ENCODE assay signal across 7 cellular contexts in genomic region chr15:31669158-31669908, GRCh38.
DNase-seq lines count a peak whose midpoint lies in the region; ATAC-seq and TF ChIP-seq lines count a peak whose summit lies in the region.
"Not testable (repeated sequence)": the region's sequence is repeated elsewhere in the genome, so short reads cannot be mapped to it uniquely, and the experiment has no call there.

No MANE protein-coding gene starts in this region.

- not testable (repeated sequence) for H2BK15ac ChIP-seq in H9 (ENCODE audit: low read depth, low read length)

- H3K23me2 ChIP-seq in H9 (ENCODE audit: insufficient read length, low read depth, low read length, poor library complexity, severe bottlenecking): not testable (repeated sequence)

- not testable (repeated sequence) for H2BK5ac ChIP-seq in H9 (ENCODE audit: insufficient read length, low read length)

- TF ChIP-seq CTCF in H9 (conservative IDR thresholded peaks at IDR 0.05); colonic mucosa (IDR thresholded peaks at IDR 0.05); mucosa of descending colon (IDR thresholded peaks at IDR 0.05); transverse colon (IDR thresholded peaks at IDR 0.05): not testable (repeated sequence)

- H3K4me1 Mint-ChIP-seq in H9: peaks cover 11 to 12% of the 10 kb centered on the region in 2 experiments

- H4K91ac ChIP-seq in H9 (ENCODE audit: insufficient read length, low read depth, low read length): not testable (repeated sequence)

- H3K36me3 ChIP-seq in colonic mucosa; mucosa of descending colon (ENCODE audit: low read depth); transverse colon: not testable (repeated sequence)

- not testable (repeated sequence) for H3K4me1 ChIP-seq in H9 (ENCODE audit: insufficient read depth, low read length); colonic mucosa; mucosa of descending colon (ENCODE audit: low read depth); transverse colon

- not testable (repeated sequence) for H3K27ac ChIP-seq in H9 (ENCODE audit: insufficient read length, low read depth, low read length); colonic mucosa
- peak overlapping the region; percentile 41 to 66 (median 52) for H3K27ac ChIP-seq in transverse colon

- H2BK20ac ChIP-seq in H9 (ENCODE audit: low read depth, low read length, poor library complexity, severe bottlenecking): not testable (repeated sequence)

- H3K56ac ChIP-seq in H9 (ENCODE audit: insufficient read length, low read depth, low read length): not testable (repeated sequence)

- not testable (repeated sequence) for H3K14ac ChIP-seq in H9 (ENCODE audit: insufficient read depth, low read length)

- H2BK12ac ChIP-seq in H9 (ENCODE audit: insufficient read length, low read depth, low read length): not testable (repeated sequence)

- no CpG with 5 or more reads among the region's 11 CpGs for WGBS in H9 (ENCODE audit: extremely low coverage, insufficient read length, low lambda C conversion rate)
- 54 to 80% methylated on average over 1 to 11 of the region's 11 CpGs for WGBS in transverse colon (ENCODE audit: low coverage in 1 of 2), 2 donors

- not testable (repeated sequence) for H3K4ac ChIP-seq in H9 (ENCODE audit: low read depth, low read length)

- TF ChIP-seq EP300 in transverse colon (IDR thresholded peaks at IDR 0.05; ENCODE audit: low read depth): not testable (repeated sequence)

- not testable (repeated sequence) for H3T11ph ChIP-seq in H9 (ENCODE audit: low read length)

- H3K9ac ChIP-seq in H9 (ENCODE audit: extremely low read depth, insufficient read length, low read length); colonic mucosa (ENCODE audit: low read depth in 2 of 2, low read length in 2 of 2): not testable (repeated sequence)

- H3K4me3 Mint-ChIP-seq in H9: not testable (repeated sequence)

- H2AFZ ChIP-seq in H9 (ENCODE audit: low read length): not testable (repeated sequence)

- H3K79me1 ChIP-seq in H9 (ENCODE audit: insufficient read depth, low read depth, low read length, poor library complexity, severe bottlenecking): not testable (repeated sequence)

- H4K5ac ChIP-seq in H9 (ENCODE audit: insufficient read length, low read depth, low read length): not testable (repeated sequence)

- H2AK5ac ChIP-seq in H9 (ENCODE audit: insufficient read length, low read length): not testable (repeated sequence)

- ATAC-seq in left colon (peak; percentile 90), mucosa of descending colon (peak; percentile 95)

- not testable (repeated sequence) for H3K23ac ChIP-seq in H9 (ENCODE audit: insufficient read length, low read depth, low read length)

- H3K36me3 Mint-ChIP-seq in H9 (ENCODE audit: insufficient read depth in 1 of 3, low read depth in 3 of 3): peaks cover 0 to 10% (median 2%) of the 10 kb centered on the region in 3 experiments; a peak in 4 of 7 replicates

- not testable (repeated sequence) for H3K9me3 Mint-ChIP-seq in H9

- intact Hi-C loops in colonic mucosa (cut with DNase I); left colon (cut with DNase I, micrococcal nuclease); mucosa of descending colon (cut with DNase I, micrococcal nuclease); transverse colon (cut with DNase I; ENCODE audit: low total_unique reads): not testable (repeated sequence)

- not testable (repeated sequence) for H3K27me3 Mint-ChIP-seq in H9 (ENCODE audit: low read depth)

- H3K4me2 ChIP-seq in H9 (ENCODE audit: insufficient read depth, insufficient read length, low read length): not testable (repeated sequence)

- H3K79me2 ChIP-seq in H9 (ENCODE audit: insufficient read depth, low read length): not testable (repeated sequence)

- H4K8ac ChIP-seq in H9 (replicated peaks; ENCODE audit: insufficient read length, low read depth, low read length): not testable (repeated sequence)

- not testable (repeated sequence) for H2BK120ac ChIP-seq in H9 (ENCODE audit: low read depth, low read length, poor library complexity, severe bottlenecking)

- H3K27ac Mint-ChIP-seq in H9: peak overlapping the region in 2 of 3 experiments; percentile 67 to 91; a peak in 2 of 7 replicates

- not testable (repeated sequence) for TF ChIP-seq POLR2A in transverse colon (IDR thresholded peaks at IDR 0.05)

- in situ Hi-C loops in transverse colon (cut with MboI; ENCODE audit: low pct_ligation_motif_present in 1 of 4, low pct_unique_long_range_greater_than_20kb in 1 of 4, low sequenced_read_pairs in 3 of 4): loop anchor here in 1 of 4 donors (25.0 kb wide), 1 partner anchor 318 kb away; no protein-coding TSS in a partner anchor

- not testable (repeated sequence) for H3K9me3 ChIP-seq in H9 (ENCODE audit: control insufficient read depth, low read depth, low read length); colonic mucosa; mucosa of descending colon; transverse colon

- H3K4me3 ChIP-seq in colonic mucosa, mucosa of descending colon, transverse colon: not testable (repeated sequence)

- H3K27me3 ChIP-seq in H9 (ENCODE audit: insufficient read depth, low read length); colonic mucosa; transverse colon: not testable (repeated sequence)

- not testable (repeated sequence) for H3K18ac ChIP-seq in H9 (ENCODE audit: insufficient read length, low read depth, low read length)

- DNase-seq in H9: not testable (repeated sequence)
- DNase-seq in SHP77 treated with DMSO at 0.1 percent for 48 hours (lab: John Stamatoyannopoulos, UW) (peak; percentile 54), colonic mucosa (peak; percentile 42), left colon (peak; percentile 74 to 79), mucosa of descending colon (peak; percentile 80 to 90 (median 80)), myocyte (ENCODE audit: low read depth) (peak; percentile 17), transverse colon (peak; percentile 82)

- not testable (repeated sequence) for H4K20me1 ChIP-seq in H9 (ENCODE audit: control insufficient read depth, insufficient read depth, insufficient read length)
